26 cellular contexts compared by ENCODE assay signal in genomic region chr3:37014620-37015019, GRCh38. TPM values are rescaled to one million over a fixed set of nuclear protein-coding genes. Genes with fewer than 3 reads are reported as not detected.
DNase-seq lines count a peak whose midpoint lies in the region; ATAC-seq and TF ChIP-seq lines count a peak whose summit lies in the region.
"Had no signal": no experiment of that assay in that cellular context is flagged by ENCODE, and none has a peak within 500 bp of the region (broad histone marks: within the 10 kb centered on the region; RNA-seq: fewer than 3 reads in every experiment).

No MANE protein-coding gene starts in this region.

- POLR2A ChIA-PET in OCI-LY7 (lab: Charles Lee), result interaction anchor here (1.2 kb wide), 1 partner anchor 10 kb away, joined by 6 read pairs; no protein-coding TSS in a partner anchor
- POLR2A ChIA-PET in CD8-positive, alpha-beta T cell (lab: Charles Lee), result no interaction called here

- H3K4me1 ChIP-seq in OCI-LY7 (ENCODE audit: insufficient read depth, low read length, poor library complexity, severe bottlenecking), result no peaks in the 10 kb centered on the region
- H3K4me1 ChIP-seq in right lobe of liver, result peaks cover 0 to 8% (median 2%) of the 10 kb centered on the region in 4 donors
- no peaks in the 10 kb centered on the region for H3K4me1 ChIP-seq in CD8-positive, alpha-beta T cell (ENCODE audit: insufficient read depth, low read length)
- H3K4me1 ChIP-seq: A549; BLaER1 treated with 17β-estradiol and CSF1 and Interleukin-3, amounts not matched to agents 10 nM and 100 nM; SJCRH30 had no signal

- H3K4me2 ChIP-seq in OCI-LY7 (ENCODE audit: low read length), result no peak overlapping the region
- H3K4me2 ChIP-seq: A549; BLaER1 treated with 17β-estradiol and CSF1 and Interleukin-3, amounts not matched to agents 10 nM and 100 nM; KMS-11 had no signal

- CTCF ChIA-PET in OCI-LY7 (lab: Charles Lee; ENCODE audit: unreplicated experiment), result no interaction called here
- CTCF ChIA-PET in CD8-positive, alpha-beta T cell (lab: Charles Lee), result no interaction called here

- no peaks in the 10 kb centered on the region for H3K79me2 ChIP-seq in OCI-LY7 (ENCODE audit: insufficient read depth, low read depth, low read length)

- H4K20me1 ChIP-seq in OCI-LY7 (ENCODE audit: insufficient read depth, low read length), result peaks cover 3% of the 10 kb centered on the region; the same call in 1 of the 2 replicates
- H4K20me1 ChIP-seq: BLaER1 treated with 17β-estradiol and CSF1 and Interleukin-3, amounts not matched to agents 10 nM and 100 nM had no signal

- no peak for TF ChIP-seq POLR2A in right lobe of liver (IDR thresholded peaks at IDR 0.05)

- no peak overlapping the region for H2AFZ ChIP-seq in OCI-LY7 (ENCODE audit: low read length)
- H2AFZ ChIP-seq: GM23248 had no signal

- no peak overlapping the region for H3K4me3 Mint-ChIP-seq in CD8-positive, alpha-beta T cell
- H3K4me3 Mint-ChIP-seq: CD4-positive, alpha-beta T cell; H9 had no signal

- no peaks in the 10 kb centered on the region for H3K9me2 ChIP-seq in OCI-LY7 (ENCODE audit: insufficient read depth, low read length)

- peaks cover 89% of the 10 kb centered on the region for H3K36me3 ChIP-seq in OCI-LY7 (ENCODE audit: insufficient read depth, low read length)
- peaks cover 0 to 52% (median 19%) of the 10 kb centered on the region in 4 donors for H3K36me3 ChIP-seq in right lobe of liver
- peaks cover 29% of the 10 kb centered on the region for H3K36me3 ChIP-seq in CD8-positive, alpha-beta T cell (ENCODE audit: insufficient read depth, low read length)

- H3K27me3 ChIP-seq in right lobe of liver, result no peaks in the 10 kb centered on the region
- no peaks in the 10 kb centered on the region for H3K27me3 ChIP-seq in CD8-positive, alpha-beta T cell (ENCODE audit: insufficient read depth, low read length)
- H3K27me3 ChIP-seq: BLaER1 treated with 17β-estradiol and CSF1 and Interleukin-3, amounts not matched to agents 10 nM and 100 nM; SJCRH30 had no signal

- no peaks in the 10 kb centered on the region for H3K27me3 Mint-ChIP-seq in CD8-positive, alpha-beta T cell (ENCODE audit: low read depth)
- H3K27me3 Mint-ChIP-seq: CD4-positive, alpha-beta T cell had no signal

- intact Hi-C loops in OCI-LY7 (cut with micrococcal nuclease; ENCODE audit: unreplicated experiment), result no loop called here
- intact Hi-C loops in Right ventricle myocardium superior (cut with DNase I), result no loop called here
- intact Hi-C loops in left ventricle myocardium superior (cut with micrococcal nuclease), result no loop called here
- intact Hi-C loops in right lobe of liver (cut with DNase I), result no loop called here
- intact Hi-C loops in CD8-positive, alpha-beta T cell (cut with DNase I, micrococcal nuclease), result no loop called here

- no peaks in the 10 kb centered on the region for H3K4me1 Mint-ChIP-seq in CD8-positive, alpha-beta T cell (ENCODE audit: low read depth)
- H3K4me1 Mint-ChIP-seq: H9 had no signal

- H3K4me3 ChIP-seq in OCI-LY7 (ENCODE audit: low read depth, low read length, poor library complexity, severe bottlenecking), result no peak overlapping the region
- H3K4me3 ChIP-seq in right lobe of liver, result no peak overlapping the region
- no peak overlapping the region for H3K4me3 ChIP-seq in CD8-positive, alpha-beta T cell (ENCODE audit: low read depth, low read length)
- H3K4me3 ChIP-seq: A549; BLaER1 treated with 17β-estradiol and CSF1 and Interleukin-3, amounts not matched to agents 10 nM and 100 nM; GM23248; SJCRH30 had no signal

- ATAC-seq in Right ventricle myocardium superior (ENCODE audit: poor library complexity) (peak; percentile 84), left ventricle myocardium superior (peak; percentile 78), right lobe of liver (peak; percentile 85 to 99 (median 98)), HG03025 (IDR thresholded peaks at IDR 0.05; ENCODE audit: low FRiP score, unreplicated experiment) (no peak)
- no peak for ATAC-seq in CD8-positive, alpha-beta T cell
- ATAC-seq: A549, SK-N-SH treated with all-trans-retinoic acid at 6 μM for 48 hours had no signal

- 8% methylated on average over 2 of the region's 2 CpGs for WGBS in right lobe of liver (ENCODE audit: insufficient coverage, low coverage, low lambda C conversion rate, missing lambda C conversion rate)

- H3K9me3 ChIP-seq in OCI-LY7 (ENCODE audit: low read length) (no peaks in the 10 kb centered on the region), right lobe of liver (no peaks in the 10 kb centered on the region)
- no peaks in the 10 kb centered on the region for H3K9me3 ChIP-seq in CD8-positive, alpha-beta T cell (ENCODE audit: low read length)
- H3K9me3 ChIP-seq: A549; BLaER1 treated with 17β-estradiol and CSF1 and Interleukin-3, amounts not matched to agents 10 nM and 100 nM; SJCRH30 had no signal

- no peak for DNase-seq in OCI-LY7 (ENCODE audit: low spot score)
- peak; percentile 84 for DNase-seq in Right ventricle myocardium superior
- peak; percentile 84 for DNase-seq in left ventricle myocardium superior
- DNase-seq in right lobe of liver, result peak; percentile 74 to 91 (median 81)
- DNase-seq in CD8-positive, alpha-beta T cell, result no peak
- DNase-seq in SW 1271 (lab: John Stamatoyannopoulos, UW), result no peak
- DNase-seq: AML-193; CD4-positive, alpha-beta T cell; COR-L47; DMS53; GM23248; H9; IMR-90; NCI-H1048; NCI-H1417; NCI-H1694; NCI-H2029 treated with DMSO at 0.1 percent for 48 hours; NCI-H2227 treated with DMSO at 0.1 percent for 48 hours; NCI-H526 treated with DMSO at 0.1 percent for 48 hours; OCI-M1; SJCRH30 had no signal

- no peak overlapping the region for H3K27ac Mint-ChIP-seq in CD8-positive, alpha-beta T cell
- H3K27ac Mint-ChIP-seq: CD4-positive, alpha-beta T cell had no signal

- no peak for TF ChIP-seq CTCF in OCI-LY7 (conservative IDR thresholded peaks at IDR 0.05; ENCODE audit: low read length)
- TF ChIP-seq CTCF in right lobe of liver (IDR thresholded peaks at IDR 0.05), result no peak
- TF ChIP-seq CTCF in CD8-positive, alpha-beta T cell (IDR thresholded peaks at IDR 0.05), result no peak

- H3K36me3 Mint-ChIP-seq in CD8-positive, alpha-beta T cell, result peaks cover 75% of the 10 kb centered on the region

- H3K9me3 Mint-ChIP-seq in CD8-positive, alpha-beta T cell, result no peaks in the 10 kb centered on the region
- H3K9me3 Mint-ChIP-seq: CD4-positive, alpha-beta T cell; H9 had no signal

- no peak overlapping the region for H3K27ac ChIP-seq in OCI-LY7 (ENCODE audit: low read depth, low read length, poor library complexity, severe bottlenecking)
- no peak overlapping the region for H3K27ac ChIP-seq in right lobe of liver
- H3K27ac ChIP-seq in CD8-positive, alpha-beta T cell (ENCODE audit: low read depth, low read length), result no peak overlapping the region
- H3K27ac ChIP-seq: A549; BLaER1 treated with 17β-estradiol and CSF1 and Interleukin-3, amounts not matched to agents 10 nM and 100 nM; GM23248; KMS-11; SJCRH30 had no signal

- TSS peak; percentile 24 for BruUV-seq in OCI-LY7 (replicated peaks; lab: Mats Ljungman, UMichigan)

RNA-seq across cellular contexts. Expression of gene MLH1, which starts 21.3 kb away (rescaled TPM):
- 94.2 and 124 TPM in 2 replicates for total RNA-seq in OCI-LY7 (2014; rRNA removed; shearing (Covaris generic))
- 96.5 and 102 TPM in 2 replicates for total RNA-seq in OCI-LY7 (2022)
- 42.7 TPM for total RNA-seq in Right ventricle myocardium superior
- 38.8 TPM for total RNA-seq in left ventricle myocardium superior
- 10 to 100 TPM; 13.1 to 23.2 (median 15.3) TPM for total RNA-seq in right lobe of liver
- total RNA-seq in CD8-positive, alpha-beta T cell, result 10 to 100 TPM; 21.4 to 23.9 TPM

RNA-seq across cellular contexts. Expression of gene EPM2AIP1, which starts 21.7 kb away (rescaled TPM):
- total RNA-seq in OCI-LY7 (2014; rRNA removed; shearing (Covaris generic)), result 35.7 and 40.7 TPM in 2 replicates
- total RNA-seq in OCI-LY7 (2022) (31.7 and 39.1 TPM in 2 replicates), Right ventricle myocardium superior (17.9 TPM), left ventricle myocardium superior (19.1 TPM), right lobe of liver (1 to 10 TPM; 4.5 to 8.9 (median 6.1) TPM)
- total RNA-seq in CD8-positive, alpha-beta T cell, result 10 to 100 TPM; 17.1 to 19.8 TPM

Comparison
In these comparisons a context has a peak if more than half of its experiments do, and no peak if none do; other contexts are left out.
1. DNase-seq: peak in Right ventricle myocardium superior (single experiment), left ventricle myocardium superior (single experiment) and right lobe of liver (3 of 3); none in OCI-LY7 (single experiment), CD8-positive, alpha-beta T cell (0 of 7) and SW 1271 (0 of 2).
2. ATAC-seq: peak in Right ventricle myocardium superior (single experiment), left ventricle myocardium superior (single experiment) and right lobe of liver (4 of 4); none in CD8-positive, alpha-beta T cell (single experiment) and HG03025 (single experiment).